28 cellular contexts compared by ENCODE assay signal in genomic region chr10:111118758-111119157, GRCh38. TPM values are rescaled to one million over a fixed set of nuclear protein-coding genes. Genes with fewer than 3 reads are reported as not detected.
DNase-seq lines count a peak whose midpoint lies in the region; ATAC-seq, FAIRE-seq and TF ChIP-seq lines count a peak whose summit lies in the region.
"Had no signal": no experiment of that assay in that cellular context is flagged by ENCODE, and none has a peak within 500 bp of the region (broad histone marks: within the 10 kb centered on the region; RNA-seq: fewer than 3 reads in every experiment).

No MANE protein-coding gene starts in this region.

- no peak for FAIRE-seq in RCC 7860 (lab: Jason Lieb, UNC)
- FAIRE-seq: A549, D721Med, GM12878, GM19239, H1 had no signal

- no peak overlapping the region for H3K27ac Mint-ChIP-seq in endodermal cell
- H3K27ac Mint-ChIP-seq: CD4-positive, alpha-beta T cell; CD8-positive, alpha-beta memory T cell had no signal

- H3K9me3 Mint-ChIP-seq in endodermal cell: no peaks in the 10 kb centered on the region
- H3K9me3 Mint-ChIP-seq: CD4-positive, alpha-beta T cell; CD8-positive, alpha-beta memory T cell had no signal

- TF ChIP-seq CTCF in endodermal cell (conservative IDR thresholded peaks at IDR 0.05): no peak
- no peak for TF ChIP-seq CTCF in upper lobe of right lung (IDR thresholded peaks at IDR 0.05)
- TF ChIP-seq CTCF in right lobe of liver (IDR thresholded peaks at IDR 0.05): no peak

- H3K4me1 ChIP-seq in endodermal cell (ENCODE audit: control insufficient read depth, insufficient read depth, low read length) (no peaks in the 10 kb centered on the region), upper lobe of right lung (no peaks in the 10 kb centered on the region), right lobe of liver (no peaks in the 10 kb centered on the region)
- H3K4me1 ChIP-seq: A549, BE2C had no signal

- H3K4me3 Mint-ChIP-seq in endodermal cell: no peak overlapping the region
- H3K4me3 Mint-ChIP-seq: CD14-positive monocyte; CD4-positive, alpha-beta T cell; CD8-positive, alpha-beta memory T cell had no signal

- peaks cover 9% of the 10 kb centered on the region for H3K27me3 Mint-ChIP-seq in endodermal cell (ENCODE audit: insufficient read depth)

- ATAC-seq in upper lobe of right lung (no peak), right lobe of liver (no peak)
- ATAC-seq: A549, GM12878 had no signal

- no peaks in the 10 kb centered on the region for H3K4me1 Mint-ChIP-seq in endodermal cell

- intact Hi-C loops in upper lobe of right lung (cut with DNase I) (no loop called here), right lobe of liver (cut with DNase I) (no loop called here)

- TF ChIP-seq POLR2A in right lobe of liver (IDR thresholded peaks at IDR 0.05): no peak

- H3K9me3 ChIP-seq in endodermal cell (ENCODE audit: control insufficient read depth, low read length) (no peaks in the 10 kb centered on the region), upper lobe of right lung (no peaks in the 10 kb centered on the region), right lobe of liver (no peaks in the 10 kb centered on the region)
- H3K9me3 ChIP-seq: A549; BE2C; BLaER1 treated with 17β-estradiol and CSF1 and Interleukin-3, amounts not matched to agents 10 nM and 100 nM had no signal

- H3K36me3 ChIP-seq in endodermal cell (ENCODE audit: control insufficient read depth, insufficient read depth, low read length) (no peaks in the 10 kb centered on the region), upper lobe of right lung (no peaks in the 10 kb centered on the region), right lobe of liver (no peaks in the 10 kb centered on the region)
- H3K36me3 ChIP-seq: BE2C; BLaER1 treated with 17β-estradiol and CSF1 and Interleukin-3, amounts not matched to agents 10 nM and 100 nM had no signal

- no peak overlapping the region for H3K9ac ChIP-seq in endodermal cell (ENCODE audit: extremely low read depth, low read length, poor library complexity, severe bottlenecking)
- H3K9ac ChIP-seq: BLaER1 treated with 17β-estradiol and CSF1 and Interleukin-3, amounts not matched to agents 10 nM and 100 nM; GM23248 had no signal

- H3K4me3 ChIP-seq in endodermal cell (ENCODE audit: low read length) (no peak overlapping the region), upper lobe of right lung (no peak overlapping the region), right lobe of liver (no peak overlapping the region)
- H3K4me3 ChIP-seq: A549; BLaER1 treated with 17β-estradiol and CSF1 and Interleukin-3, amounts not matched to agents 10 nM and 100 nM; GM12878; GM23248 had no signal

- no peak overlapping the region for H3K27ac ChIP-seq in endodermal cell (ENCODE audit: low read depth, low read length)
- H3K27ac ChIP-seq in upper lobe of right lung: no peak overlapping the region
- no peak overlapping the region for H3K27ac ChIP-seq in right lobe of liver
- H3K27ac ChIP-seq: A549; BLaER1 treated with 17β-estradiol and CSF1 and Interleukin-3, amounts not matched to agents 10 nM and 100 nM; GM23248 had no signal

- peaks cover 13% of the 10 kb centered on the region for H3K27me3 ChIP-seq in endodermal cell (ENCODE audit: control insufficient read depth, insufficient read depth, low read length, poor library complexity, severe bottlenecking)
- H3K27me3 ChIP-seq in upper lobe of right lung: no peaks in the 10 kb centered on the region
- no peaks in the 10 kb centered on the region for H3K27me3 ChIP-seq in right lobe of liver
- H3K27me3 ChIP-seq: BE2C; BLaER1 treated with 17β-estradiol and CSF1 and Interleukin-3, amounts not matched to agents 10 nM and 100 nM had no signal

- H3K36me3 Mint-ChIP-seq in endodermal cell (ENCODE audit: low read depth): no peaks in the 10 kb centered on the region
- H3K36me3 Mint-ChIP-seq: CD14-positive monocyte; CD8-positive, alpha-beta memory T cell had no signal

- peak; percentile 28 for DNase-seq in activated effector memory CD4-positive, alpha-beta T cell treated with anti-CD3 and anti-CD28 coated beads, Interleukin-2, amount 50 U/mL, for 16 hours
- no peak for DNase-seq in activated effector memory CD4-positive, alpha-beta T cell treated with Interleukin-2 at 50 U/mL for 16 hours
- peak; percentile 1 for DNase-seq in activated CD8-positive, alpha-beta memory T cell treated with anti-CD3 and anti-CD28 coated beads, Interleukin-2, amount 50 U/mL, for 48 hours
- DNase-seq in endodermal cell: peak; percentile 20
- peak; percentile 23 for DNase-seq in upper lobe of right lung
- DNase-seq in NCI-H345 treated with DMSO at 0.1 percent for 48 hours (lab: John Stamatoyannopoulos, UW; ENCODE audit: unreplicated experiment): no peak
- DNase-seq in RCC 7860 (ENCODE audit: low spot score): no peak
- no peak for DNase-seq in right lobe of liver
- DNase-seq: 8988T; ACHN; AML-193; BE2C; CD4-positive, alpha-beta T cell; CD8-positive, alpha-beta memory T cell; DMS 273 treated with DMSO at 0.1 percent for 48 hours; DMS79; EL; GDM1; GM23248; H7; HCEC 1CT had no signal

- whole genome bisulfite sequencing in endodermal cell (ENCODE audit: insufficient coverage in 1 of 2, insufficient read length in 1 of 2), 2 experiments: 89 to 92% methylated on average over 3 of the region's 3 CpGs
- WGBS in right lobe of liver (ENCODE audit: insufficient coverage, low coverage, low lambda C conversion rate, missing lambda C conversion rate): 40% methylated on average over 1 of the region's 3 CpGs

RNA-seq across cellular contexts. Expression of gene ADRA2A, which starts 41.9 kb away (rescaled TPM):
- under 1 TPM in 1 of 2 donors, not detected in 1; 0.13 TPM for total RNA-seq in endodermal cell
- 0.53 TPM for polyA plus RNA-seq in endodermal cell (2013, experiment 1 of 2)
- 0.87 TPM for polyA plus RNA-seq in endodermal cell (2013, experiment 2 of 2)
- total RNA-seq in upper lobe of right lung: 4.9 TPM
- under 1 TPM; 0.22 to 0.99 (median 0.51) TPM for total RNA-seq in right lobe of liver
- total RNA-seq: CD8-positive, alpha-beta memory T cell had no signal
- polyA plus RNA-seq: A549; CD14-positive monocyte; CD8-positive, alpha-beta memory T cell; GM12878 had no signal

Comparison
In these comparisons a context has a peak if more than half of its experiments do, and no peak if none do; other contexts are left out.
1. DNase-seq: peak in activated effector memory CD4-positive, alpha-beta T cell treated with anti-CD3 and anti-CD28 coated beads, Interleukin-2, amount 50 U/mL, for 16 hours (single experiment), activated CD8-positive, alpha-beta memory T cell treated with anti-CD3 and anti-CD28 coated beads, Interleukin-2, amount 50 U/mL, for 48 hours (single experiment), endodermal cell (single experiment) and upper lobe of right lung (single experiment); none in activated effector memory CD4-positive, alpha-beta T cell treated with Interleukin-2 at 50 U/mL for 16 hours (single experiment), NCI-H345 treated with DMSO at 0.1 percent for 48 hours (single experiment), RCC 7860 (single experiment) and right lobe of liver (0 of 3).